Comparison of ENCODE assay signal across 8 cellular contexts in genomic region chr10:72297968-72298773, GRCh38. TPM values are rescaled to one million over a fixed set of nuclear protein-coding genes. Genes with fewer than 3 reads are reported as not detected.
DNase-seq lines count a peak whose midpoint lies in the region; ATAC-seq, FAIRE-seq and TF ChIP-seq lines count a peak whose summit lies in the region.

No MANE protein-coding gene starts in this region.

- peaks cover 15% of the 10 kb centered on the region for H3K4me1 ChIP-seq in astrocyte (ENCODE audit: insufficient read depth, low read length)

- peaks cover 51% of the 10 kb centered on the region for H3K4me1 Mint-ChIP-seq in T-helper 2 cell treated with Interferon-gamma antibody and Interleukin-4, amounts not matched to agents 5 μg/mL and 100 μg/mL, for 36 hours (ENCODE audit: low read depth)
- H3K4me1 Mint-ChIP-seq in astrocyte (ENCODE audit: low read depth, unreplicated experiment): peaks cover 8% of the 10 kb centered on the region

- H3K4me3 Mint-ChIP-seq in T-helper 2 cell treated with Interferon-gamma antibody and Interleukin-4, amounts not matched to agents 5 μg/mL and 100 μg/mL, for 36 hours: peak overlapping the region; percentile 82
- peak overlapping the region; percentile 76 for H3K4me3 Mint-ChIP-seq in astrocyte (ENCODE audit: unreplicated experiment)

- H3K9ac ChIP-seq in astrocyte (ENCODE audit: low read length): peak overlapping the region; percentile 88

- H3K9me3 ChIP-seq in astrocyte (ENCODE audit: insufficient read depth, low read depth, low read length): no peaks in the 10 kb centered on the region

- H3K27me3 ChIP-seq in astrocyte (ENCODE audit: insufficient read depth, low read length): no peaks in the 10 kb centered on the region

- no peaks in the 10 kb centered on the region for H4K20me1 ChIP-seq in astrocyte (ENCODE audit: insufficient read depth, low read length)

- H3K79me2 ChIP-seq in astrocyte (ENCODE audit: insufficient read depth, low read length): no peaks in the 10 kb centered on the region

- peak; percentile 84 for DNase-seq in GM12892 (ENCODE audit: insufficient read length)
- DNase-seq in NCI-H1417 treated with DMSO at 0.1 percent for 48 hours (lab: John Stamatoyannopoulos, UW): peak; percentile 10
- peak; percentile 95 for DNase-seq in T-helper 2 cell treated with Interferon-gamma antibody and Interleukin-4, amounts not matched to agents 5 μg/mL and 100 μg/mL, for 36 hours (ENCODE audit: low spot score)
- peak; percentile 95 for DNase-seq in astrocyte (ENCODE audit: low read depth)
- DNase-seq in hippocampal formation (lab: John Stamatoyannopoulos, UW): peak; percentile 96 to 97
- DNase-seq in retina: peak; percentile 98
- no peak for DNase-seq in GF-D8 (lab: John Stamatoyannopoulos, UW)

- peak overlapping the region; percentile 94 for H3K27ac ChIP-seq in astrocyte (ENCODE audit: low read depth, low read length)

- peak; percentile 77 for ATAC-seq in HG02763 (IDR thresholded peaks at IDR 0.05; ENCODE audit: unreplicated experiment)

- TF ChIP-seq CTCF in astrocyte (IDR thresholded peaks at IDR 0.05; ENCODE audit: insufficient read depth, low read depth, low read length): no peak

- peak overlapping the region; percentile 88 for H3K4me2 ChIP-seq in astrocyte (ENCODE audit: low read length)

- peak overlapping the region; percentile 54 for H3K4me3 ChIP-seq in astrocyte (ENCODE audit: insufficient read depth, low read depth, low read length)

- no peaks in the 10 kb centered on the region for H3K36me3 ChIP-seq in astrocyte (ENCODE audit: insufficient read depth, low read length)

- H3K36me3 Mint-ChIP-seq in T-helper 2 cell treated with Interferon-gamma antibody and Interleukin-4, amounts not matched to agents 5 μg/mL and 100 μg/mL, for 36 hours (ENCODE audit: low read depth): peaks cover 6% of the 10 kb centered on the region
- peaks cover 2% of the 10 kb centered on the region for H3K36me3 Mint-ChIP-seq in astrocyte (ENCODE audit: low read depth, unreplicated experiment)

- H3K27me3 Mint-ChIP-seq in T-helper 2 cell treated with Interferon-gamma antibody and Interleukin-4, amounts not matched to agents 5 μg/mL and 100 μg/mL, for 36 hours (ENCODE audit: low read depth): no peaks in the 10 kb centered on the region
- no peaks in the 10 kb centered on the region for H3K27me3 Mint-ChIP-seq in astrocyte (ENCODE audit: low read depth, unreplicated experiment)

- FAIRE-seq in GM12892 (lab: Jason Lieb, UNC) (no peak), astrocyte (lab: Jason Lieb, UNC) (no peak)

- H3K9me3 Mint-ChIP-seq in T-helper 2 cell treated with Interferon-gamma antibody and Interleukin-4, amounts not matched to agents 5 μg/mL and 100 μg/mL, for 36 hours: no peaks in the 10 kb centered on the region
- no peaks in the 10 kb centered on the region for H3K9me3 Mint-ChIP-seq in astrocyte (ENCODE audit: unreplicated experiment)

- TF ChIP-seq POLR2A in GM12892 (IDR thresholded peaks at IDR 0.05; ENCODE audit: low read depth, low read length): peak; percentile 64

- peak overlapping the region; percentile 69 for H2AFZ ChIP-seq in astrocyte (ENCODE audit: low read depth, low read length)

- H3K27ac Mint-ChIP-seq in T-helper 2 cell treated with Interferon-gamma antibody and Interleukin-4, amounts not matched to agents 5 μg/mL and 100 μg/mL, for 36 hours: peak overlapping the region; percentile 98
- H3K27ac Mint-ChIP-seq in astrocyte (ENCODE audit: unreplicated experiment): peak overlapping the region; percentile 97

RNA-seq across cellular contexts. Expression of gene DDIT4, which starts 24.4 kb away (rescaled TPM):
- polyA plus RNA-seq in GM12892 (2012; ENCODE audit: missing spikeins): 158 TPM
- total RNA-seq in astrocyte: 244 and 313 TPM in 2 replicates

RNA-seq across cellular contexts. Expression of gene DNAJB12, which starts 56.5 kb away (rescaled TPM):
- 9.9 TPM for polyA plus RNA-seq in GM12892 (2012; ENCODE audit: missing spikeins)
- total RNA-seq in astrocyte: 24.3 and 24.8 TPM in 2 replicates
